Comparison of ENCODE assay signal across 25 cellular contexts in the genomic region with DNA sequence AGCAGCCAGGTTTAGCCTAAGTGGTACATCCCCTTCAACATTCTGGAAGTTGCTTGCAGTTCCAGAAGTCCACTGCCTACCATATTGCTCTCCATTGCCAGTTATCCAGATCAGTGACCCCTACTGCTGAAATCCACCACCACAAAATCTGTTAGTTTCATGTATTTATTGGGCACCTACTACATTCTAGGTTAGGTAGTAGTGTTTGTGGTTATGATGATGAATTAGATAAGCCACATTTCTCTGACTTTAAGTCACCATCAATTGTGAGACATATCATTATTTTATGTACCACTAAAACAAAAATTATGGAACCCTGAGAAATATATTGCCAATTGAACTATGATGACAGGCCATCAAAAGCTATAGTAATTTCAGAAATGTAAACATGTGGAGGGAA.
"Had no signal": no experiment of that assay in that cellular context is flagged by ENCODE, and none has a peak within 500 bp of the region (broad histone marks: within the 10 kb centered on the region; RNA-seq: fewer than 3 reads in every experiment).

No MANE protein-coding gene starts in this region.

- H3K9me3 ChIP-seq: SJCRH30 had no signal

- H3K27me3 ChIP-seq: brain microvascular endothelial cell, SJCRH30 had no signal

- ATAC-seq: activated CD4-positive, alpha-beta T cell treated with anti-CD3 and anti-CD28 coated beads for 36 hours; activated CD4-positive, CD25-positive, alpha-beta regulatory T cell treated with anti-CD3 and anti-CD28 coated beads, Interleukin-2, amount 50 U/mL, for 24 hours; activated CD8-positive, alpha-beta T cell treated with anti-CD3 and anti-CD28 coated beads, Interleukin-2, amount 10 ng/mL, durations not matched to agents 7 days and 5 days had no signal

- H3K4me3 ChIP-seq: SJCRH30, SK-N-MC had no signal

- H3K36me3 Mint-ChIP-seq: activated naive CD4-positive, alpha-beta T cell treated with anti-CD3 and anti-CD28 coated beads, Interleukin-2, amount 10 ng/mL, durations not matched to agents 7 days and 5 days; activated naive CD8-positive, alpha-beta T cell treated with anti-CD3 and anti-CD28 coated beads for 36 hours had no signal

- H3K36me3 ChIP-seq: brain microvascular endothelial cell, SJCRH30 had no signal

- H3K27ac ChIP-seq: brain microvascular endothelial cell, SK-N-MC had no signal

- DNase-seq: activated CD4-positive, alpha-beta T cell treated with anti-CD3 and anti-CD28 coated beads for 36 hours; activated CD4-positive, alpha-beta T cell treated with anti-CD3 and anti-CD28 coated beads, Interleukin-2, amount 10 ng/mL, durations not matched to agents 7 days and 5 days; activated CD4-positive, alpha-beta T cell treated with anti-CD3 and anti-CD28 coated beads, Interleukin-2, amount 50 U/mL, for 48 hours; activated CD8-positive, alpha-beta T cell treated with anti-CD3 and anti-CD28 coated beads, Interleukin-2, amount 10 ng/mL, durations not matched to agents 7 days and 5 days; activated gamma-delta T cell treated with Interleukin-2 at 50 U/mL for 16 hours; activated naive CD4-positive, alpha-beta T cell treated with anti-CD3 and anti-CD28 coated beads, Interleukin-2, amount 10 ng/mL, durations not matched to agents 7 days and 5 days; activated naive CD8-positive, alpha-beta T cell treated with anti-CD3 and anti-CD28 coated beads for 36 hours; activated T-cell treated with anti-CD3 and anti-CD28 coated beads, Interleukin-2, amount 50 U/mL, for 24 hours; amniotic stem cell; aorta; brain microvascular endothelial cell; central memory CD4-positive, alpha-beta T cell; KG1; MM.1S; NCI-H1092; NCI-H1436 treated with DMSO at 0.1 percent for 48 hours; NCI-H1694 treated with DMSO at 0.1 percent for 48 hours; NCI-H2029; NCI-H345; NCI-H524 treated with DMSO at 0.1 percent for 48 hours; SHP77; T1000 had no signal

- H3K9me3 Mint-ChIP-seq: activated CD4-positive, alpha-beta T cell treated with anti-CD3 and anti-CD28 coated beads, Interleukin-2, amount 10 ng/mL, durations not matched to agents 7 days and 5 days; activated naive CD4-positive, alpha-beta T cell treated with anti-CD3 and anti-CD28 coated beads, Interleukin-2, amount 10 ng/mL, durations not matched to agents 7 days and 5 days; activated naive CD8-positive, alpha-beta T cell treated with anti-CD3 and anti-CD28 coated beads for 36 hours; activated T-cell treated with anti-CD3 and anti-CD28 coated beads, Interleukin-2, amount 50 U/mL, for 24 hours had no signal

- H3K4me3 Mint-ChIP-seq: activated CD4-positive, alpha-beta T cell treated with anti-CD3 and anti-CD28 coated beads for 36 hours; activated CD4-positive, alpha-beta T cell treated with anti-CD3 and anti-CD28 coated beads, Interleukin-2, amount 10 ng/mL, durations not matched to agents 7 days and 5 days; activated CD8-positive, alpha-beta T cell treated with anti-CD3 and anti-CD28 coated beads, Interleukin-2, amount 10 ng/mL, durations not matched to agents 7 days and 5 days; activated naive CD4-positive, alpha-beta T cell treated with anti-CD3 and anti-CD28 coated beads, Interleukin-2, amount 10 ng/mL, durations not matched to agents 7 days and 5 days; activated naive CD8-positive, alpha-beta T cell treated with anti-CD3 and anti-CD28 coated beads for 36 hours; activated T-cell treated with anti-CD3 and anti-CD28 coated beads, Interleukin-2, amount 50 U/mL, for 24 hours had no signal

- H3K27ac Mint-ChIP-seq: activated CD4-positive, alpha-beta T cell treated with anti-CD3 and anti-CD28 coated beads for 36 hours; activated CD4-positive, alpha-beta T cell treated with anti-CD3 and anti-CD28 coated beads, Interleukin-2, amount 10 ng/mL, durations not matched to agents 7 days and 5 days; activated CD8-positive, alpha-beta T cell treated with anti-CD3 and anti-CD28 coated beads, Interleukin-2, amount 10 ng/mL, durations not matched to agents 7 days and 5 days; activated naive CD4-positive, alpha-beta T cell treated with anti-CD3 and anti-CD28 coated beads, Interleukin-2, amount 10 ng/mL, durations not matched to agents 7 days and 5 days; activated naive CD8-positive, alpha-beta T cell treated with anti-CD3 and anti-CD28 coated beads for 36 hours; activated T-cell treated with anti-CD3 and anti-CD28 coated beads, Interleukin-2, amount 50 U/mL, for 24 hours had no signal

- H3K4me1 Mint-ChIP-seq: activated CD4-positive, alpha-beta T cell treated with anti-CD3 and anti-CD28 coated beads for 36 hours; activated CD4-positive, alpha-beta T cell treated with anti-CD3 and anti-CD28 coated beads, Interleukin-2, amount 10 ng/mL, durations not matched to agents 7 days and 5 days; activated naive CD4-positive, alpha-beta T cell treated with anti-CD3 and anti-CD28 coated beads, Interleukin-2, amount 10 ng/mL, durations not matched to agents 7 days and 5 days; activated naive CD8-positive, alpha-beta T cell treated with anti-CD3 and anti-CD28 coated beads for 36 hours had no signal
